Comparison of ENCODE assay signal across 8 cellular contexts in genomic region chr9:126398403-126399058, GRCh38.
DNase-seq lines count a peak whose midpoint lies in the region; ATAC-seq and TF ChIP-seq lines count a peak whose summit lies in the region.

No MANE protein-coding gene starts in this region.

- H3K4me3 ChIP-seq in endodermal cell (ENCODE audit: low read length): no peak overlapping the region

- 32 to 41% methylated on average over 22 to 25 of the region's 25 CpGs for whole genome bisulfite sequencing in endodermal cell (ENCODE audit: insufficient coverage in 1 of 2, insufficient read length in 1 of 2), 2 experiments

- H3K4me1 Mint-ChIP-seq in endodermal cell: peaks cover 16% of the 10 kb centered on the region

- peak; percentile 99 for TF ChIP-seq CTCF in endodermal cell (conservative IDR thresholded peaks at IDR 0.05)

- no peaks in the 10 kb centered on the region for H3K9me3 Mint-ChIP-seq in endodermal cell

- H3K36me3 ChIP-seq in endodermal cell (ENCODE audit: control insufficient read depth, insufficient read depth, low read length): peaks cover 15% of the 10 kb centered on the region

- no peak overlapping the region for H3K9ac ChIP-seq in endodermal cell (ENCODE audit: extremely low read depth, low read length, poor library complexity, severe bottlenecking)

- peaks cover 10% of the 10 kb centered on the region for H3K36me3 Mint-ChIP-seq in endodermal cell (ENCODE audit: low read depth)

- no peaks in the 10 kb centered on the region for H3K27me3 ChIP-seq in endodermal cell (ENCODE audit: control insufficient read depth, insufficient read depth, low read length, poor library complexity, severe bottlenecking)

- DNase-seq in NCI-H2196 (lab: John Stamatoyannopoulos, UW; ENCODE audit: unreplicated experiment) (peak; percentile 43), NCI-H2196 treated with DMSO at 0.1 percent for 48 hours (lab: John Stamatoyannopoulos, UW; ENCODE audit: unreplicated experiment) (no peak), NCI-H69 (lab: John Stamatoyannopoulos, UW) (peak; percentile 72), endodermal cell (peak; percentile 95), midbrain (lab: John Stamatoyannopoulos, UW) (peak; percentile 91)
- peak; percentile 52 to 79 (median 76) for DNase-seq in activated CD8-positive, alpha-beta memory T cell treated with anti-CD3 and anti-CD28 coated beads for 48 hours (ENCODE audit: low read depth in 2 of 3, low spot score in 2 of 3)
- DNase-seq in stimulated activated CD8-positive, alpha-beta memory T cell treated with anti-CD3 and anti-CD28 coated beads, Interleukin-4, amount 100 ng/mL, for 24 hours (ENCODE audit: low read depth): peak; percentile 62

- H3K27me3 Mint-ChIP-seq in endodermal cell (ENCODE audit: insufficient read depth): no peaks in the 10 kb centered on the region

- no peak for ATAC-seq in HG02981 (IDR thresholded peaks at IDR 0.05; ENCODE audit: unreplicated experiment)

- H3K4me3 Mint-ChIP-seq in endodermal cell: no peak overlapping the region

- no peak overlapping the region for H3K27ac Mint-ChIP-seq in endodermal cell

- no peaks in the 10 kb centered on the region for H3K9me3 ChIP-seq in endodermal cell (ENCODE audit: control insufficient read depth, low read length)

- peaks cover 3% of the 10 kb centered on the region for H3K4me1 ChIP-seq in endodermal cell (ENCODE audit: control insufficient read depth, insufficient read depth, low read length)

- no peak overlapping the region for H3K27ac ChIP-seq in endodermal cell (ENCODE audit: low read depth, low read length)
